In the genomic region with DNA sequence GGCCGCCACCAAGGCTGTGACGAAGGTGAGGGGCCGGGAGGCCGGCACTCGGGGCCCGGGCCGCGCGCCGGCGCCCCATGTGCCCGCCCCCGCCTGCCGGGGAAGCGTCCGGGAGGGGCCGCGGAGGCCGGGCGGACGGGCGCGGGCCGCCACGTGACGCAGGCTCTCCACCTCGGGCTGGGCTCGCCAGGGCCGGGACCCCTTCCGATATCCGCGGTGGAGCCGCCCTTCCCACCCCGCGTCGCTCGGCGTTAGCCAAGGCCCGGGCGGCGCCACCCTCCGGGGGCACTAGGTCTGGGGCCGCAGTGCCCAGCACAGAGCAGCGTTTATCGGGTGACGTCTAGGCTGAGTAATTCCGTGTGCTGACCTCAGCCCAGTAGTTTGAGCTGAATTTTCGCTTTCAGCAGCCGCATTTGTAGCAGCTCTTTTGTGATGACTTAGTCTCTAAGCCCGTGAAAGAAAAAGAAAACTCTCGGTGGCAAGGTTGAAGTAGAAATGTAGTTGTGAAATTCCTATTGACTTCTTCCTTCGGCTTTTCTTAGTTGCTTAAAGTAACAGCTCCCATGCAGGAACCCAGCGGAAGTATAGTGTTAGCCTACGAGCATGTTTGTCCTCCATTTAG, we compare ENCODE assay signal across 8 cellular contexts. TPM values are rescaled to one million over a fixed set of nuclear protein-coding genes. Genes with fewer than 3 reads are reported as not detected.
DNase-seq lines count a peak whose midpoint lies in the region; ATAC-seq and TF ChIP-seq lines count a peak whose summit lies in the region.

No MANE protein-coding gene starts in this region.

- no peaks in the 10 kb centered on the region for H3K27me3 Mint-ChIP-seq in stimulated activated memory B cell treated with anti-CD40 and anti-IgM and Interleukin-4, amounts not matched to agents 10 μg/mL and 1 μg/mL and 100 μg/mL, for 72 hours

- peak overlapping the region; percentile 97 for H3K27ac ChIP-seq in epithelial cell of prostate
- H3K27ac ChIP-seq in muscle layer of duodenum (ENCODE audit: low read length): peak overlapping the region; percentile 100

- H3K9me3 Mint-ChIP-seq in stimulated activated memory B cell treated with anti-CD40 and anti-IgM and Interleukin-4, amounts not matched to agents 10 μg/mL and 1 μg/mL and 100 μg/mL, for 72 hours: no peaks in the 10 kb centered on the region

- H3K4me1 Mint-ChIP-seq in stimulated activated memory B cell treated with anti-CD40 and anti-IgM and Interleukin-4, amounts not matched to agents 10 μg/mL and 1 μg/mL and 100 μg/mL, for 72 hours: peaks cover 76% of the 10 kb centered on the region

- H3K4me3 ChIP-seq in AG10803 (ENCODE audit: low read length) (peak overlapping the region; percentile 93), muscle layer of duodenum (ENCODE audit: low read depth in 1 of 2, low read length in 2 of 2) (peak overlapping the region; percentile 71 to 99)

- H3K9me3 ChIP-seq in muscle layer of duodenum (ENCODE audit: control insufficient read depth in 1 of 2, low read length in 2 of 2): no peaks in the 10 kb centered on the region

- H3K27ac Mint-ChIP-seq in stimulated activated memory B cell treated with anti-CD40 and anti-IgM and Interleukin-4, amounts not matched to agents 10 μg/mL and 1 μg/mL and 100 μg/mL, for 72 hours: peak overlapping the region; percentile 99

- H3K36me3 ChIP-seq in muscle layer of duodenum (ENCODE audit: control insufficient read depth in 1 of 2, insufficient read depth in 2 of 2, low read length in 2 of 2): peaks cover 20 to 23% of the 10 kb centered on the region in 2 donors

- DNase-seq in AG10803 (ENCODE audit: low read depth): peak; percentile 62
- peak; percentile 70 for DNase-seq in HT-29 (ENCODE audit: low spot score)
- peak; percentile 90 for DNase-seq in activated CD8-positive, alpha-beta memory T cell treated with anti-CD3 and anti-CD28 coated beads for 24 hours
- DNase-seq in epithelial cell of prostate (ENCODE audit: low read depth, low spot score): no peak
- no peak for DNase-seq in DMS153 (lab: John Stamatoyannopoulos, UW)

- peaks cover 15 to 50% of the 10 kb centered on the region in 2 donors for H3K4me1 ChIP-seq in muscle layer of duodenum (ENCODE audit: control insufficient read depth in 1 of 2, insufficient read depth in 2 of 2, low read length in 2 of 2)

- peak; percentile 27 for ATAC-seq in GM19467 (IDR thresholded peaks at IDR 0.05; ENCODE audit: unreplicated experiment)
- ATAC-seq in stimulated activated memory B cell treated with anti-CD40 and anti-IgM and Interleukin-4, amounts not matched to agents 10 μg/mL and 1 μg/mL and 100 μg/mL, for 72 hours: peak; percentile 61

- no peaks in the 10 kb centered on the region for H3K27me3 ChIP-seq in muscle layer of duodenum (ENCODE audit: low read depth, low read length)

- peak overlapping the region; percentile 90 for H3K4me3 Mint-ChIP-seq in stimulated activated memory B cell treated with anti-CD40 and anti-IgM and Interleukin-4, amounts not matched to agents 10 μg/mL and 1 μg/mL and 100 μg/mL, for 72 hours

- peaks cover 28% of the 10 kb centered on the region for H3K36me3 Mint-ChIP-seq in stimulated activated memory B cell treated with anti-CD40 and anti-IgM and Interleukin-4, amounts not matched to agents 10 μg/mL and 1 μg/mL and 100 μg/mL, for 72 hours

- TF ChIP-seq CTCF in AG10803 (conservative IDR thresholded peaks at IDR 0.05; ENCODE audit: low read length): no peak

RNA-seq across cellular contexts. Expression of gene CDV3, which starts 0.9 kb away (rescaled TPM):
- 73.9 and 79.6 TPM in 2 replicates for total RNA-seq in HT-29 (2014; rRNA removed; shearing (Covaris generic))

Comparison
In these comparisons a context has a peak if more than half of its experiments do, and no peak if none do; other contexts are left out.
1. DNase-seq: peak in AG10803 (single experiment), HT-29 (single experiment) and activated CD8-positive, alpha-beta memory T cell treated with anti-CD3 and anti-CD28 coated beads for 24 hours (single experiment); none in epithelial cell of prostate (single experiment) and DMS153 (single experiment).